In genomic region chr11:120326845-120327281, GRCh38 we compare ENCODE assay signal across 1 cellular context.
A peak's percentile ranks its signal among the peaks of the same experiment; 100 is the strongest.
TF ChIP-seq lines count a peak whose summit lies in the region.

No MANE protein-coding gene starts in this region.

TF ChIP-seq in GM12878, 131 proteins besides CTCF, POLR2A, EP300 and RAD21 (continues in another document):
- TF ChIP-seq E4F1 (IDR thresholded peaks at IDR 0.05; ENCODE audit: borderline replicate concordance, partially characterized antibody) = no peak
- no peak for TF ChIP-seq NFXL1 (IDR thresholded peaks at IDR 0.05; ENCODE audit: borderline replicate concordance)
- peak; percentile 96 for TF ChIP-seq RAD51 (IDR thresholded peaks at IDR 0.05)
- no peak for TF ChIP-seq IRF5 (IDR thresholded peaks at IDR 0.05; ENCODE audit: borderline replicate concordance)
- TF ChIP-seq RELB (IDR thresholded peaks at IDR 0.05; ENCODE audit: low read depth) = peak; percentile 46; the same call in 1 of the 2 replicates
- no peak for TF ChIP-seq ZBTB40 (IDR thresholded peaks at IDR 0.05; ENCODE audit: borderline replicate concordance)
- TF ChIP-seq CBX3 (IDR thresholded peaks at IDR 0.05; ENCODE audit: borderline replicate concordance, low read depth) = no peak
- TF ChIP-seq MEF2A (IDR thresholded peaks at IDR 0.05; ENCODE audit: insufficient read depth, low read depth, low read length) = 0 out of 2 replicates have a peak, but pooled peaks have one; percentile 15
- no peak for TF ChIP-seq SMAD5 (IDR thresholded peaks at IDR 0.05; ENCODE audit: low read depth)
- TF ChIP-seq, protein P1, sequence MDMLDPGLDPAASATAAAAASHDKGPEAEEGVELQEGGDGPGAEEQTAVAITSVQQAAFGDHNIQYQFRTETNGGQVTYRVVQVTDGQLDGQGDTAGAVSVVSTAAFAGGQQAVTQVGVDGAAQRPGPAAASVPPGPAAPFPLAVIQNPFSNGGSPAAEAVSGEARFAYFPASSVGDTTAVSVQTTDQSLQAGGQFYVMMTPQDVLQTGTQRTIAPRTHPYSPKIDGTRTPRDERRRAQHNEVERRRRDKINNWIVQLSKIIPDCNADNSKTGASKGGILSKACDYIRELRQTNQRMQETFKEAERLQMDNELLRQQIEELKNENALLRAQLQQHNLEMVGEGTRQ (IDR thresholded peaks at IDR 0.05; ENCODE audit: borderline replicate concordance, low read depth, low read length) = peak; percentile 46; the same call in 1 of the 2 replicates
- no peak for TF ChIP-seq RFX5 (IDR thresholded peaks at IDR 0.05; ENCODE audit: low read depth, low read length)
- no peak for TF ChIP-seq IRF3 (IDR thresholded peaks at IDR 0.05)
- TF ChIP-seq MEF2B (IDR thresholded peaks at IDR 0.05; ENCODE audit: partially characterized antibody, poor library complexity, severe bottlenecking) = peak; percentile 68
- TF ChIP-seq STAT3 (IDR thresholded peaks at IDR 0.05; ENCODE audit: low read depth, low read length) = no peak
- TF ChIP-seq FOS (IDR thresholded peaks at IDR 0.05; ENCODE audit: borderline replicate concordance, extremely low read depth, insufficient read length) = no peak
- peak; percentile 78 for TF ChIP-seq RUNX3 (IDR thresholded peaks at IDR 0.05; ENCODE audit: low read length)
- no peak for TF ChIP-seq DPF2 (IDR thresholded peaks at IDR 0.05)
- TF ChIP-seq TCF3 (IDR thresholded peaks at IDR 0.05; ENCODE audit: borderline replicate concordance, insufficient read depth, low read depth, low read length) = no peak
- no peak for TF ChIP-seq ZSCAN29 (IDR thresholded peaks at IDR 0.05)
- no peak for TF ChIP-seq SMARCA5 (IDR thresholded peaks at IDR 0.05)
- TF ChIP-seq, protein P2, sequence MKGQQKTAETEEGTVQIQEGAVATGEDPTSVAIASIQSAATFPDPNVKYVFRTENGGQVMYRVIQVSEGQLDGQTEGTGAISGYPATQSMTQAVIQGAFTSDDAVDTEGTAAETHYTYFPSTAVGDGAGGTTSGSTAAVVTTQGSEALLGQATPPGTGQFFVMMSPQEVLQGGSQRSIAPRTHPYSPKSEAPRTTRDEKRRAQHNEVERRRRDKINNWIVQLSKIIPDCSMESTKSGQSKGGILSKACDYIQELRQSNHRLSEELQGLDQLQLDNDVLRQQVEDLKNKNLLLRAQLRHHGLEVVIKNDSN (IDR thresholded peaks at IDR 0.05; ENCODE audit: borderline replicate concordance, extremely low read length, insufficient read depth, low read depth, low read length) = no peak
- TF ChIP-seq ZNF24 (IDR thresholded peaks at IDR 0.05) = no peak
- TF ChIP-seq MAX (IDR thresholded peaks at IDR 0.05; ENCODE audit: low read depth, low read length) = no peak
- TF ChIP-seq, protein P3, sequence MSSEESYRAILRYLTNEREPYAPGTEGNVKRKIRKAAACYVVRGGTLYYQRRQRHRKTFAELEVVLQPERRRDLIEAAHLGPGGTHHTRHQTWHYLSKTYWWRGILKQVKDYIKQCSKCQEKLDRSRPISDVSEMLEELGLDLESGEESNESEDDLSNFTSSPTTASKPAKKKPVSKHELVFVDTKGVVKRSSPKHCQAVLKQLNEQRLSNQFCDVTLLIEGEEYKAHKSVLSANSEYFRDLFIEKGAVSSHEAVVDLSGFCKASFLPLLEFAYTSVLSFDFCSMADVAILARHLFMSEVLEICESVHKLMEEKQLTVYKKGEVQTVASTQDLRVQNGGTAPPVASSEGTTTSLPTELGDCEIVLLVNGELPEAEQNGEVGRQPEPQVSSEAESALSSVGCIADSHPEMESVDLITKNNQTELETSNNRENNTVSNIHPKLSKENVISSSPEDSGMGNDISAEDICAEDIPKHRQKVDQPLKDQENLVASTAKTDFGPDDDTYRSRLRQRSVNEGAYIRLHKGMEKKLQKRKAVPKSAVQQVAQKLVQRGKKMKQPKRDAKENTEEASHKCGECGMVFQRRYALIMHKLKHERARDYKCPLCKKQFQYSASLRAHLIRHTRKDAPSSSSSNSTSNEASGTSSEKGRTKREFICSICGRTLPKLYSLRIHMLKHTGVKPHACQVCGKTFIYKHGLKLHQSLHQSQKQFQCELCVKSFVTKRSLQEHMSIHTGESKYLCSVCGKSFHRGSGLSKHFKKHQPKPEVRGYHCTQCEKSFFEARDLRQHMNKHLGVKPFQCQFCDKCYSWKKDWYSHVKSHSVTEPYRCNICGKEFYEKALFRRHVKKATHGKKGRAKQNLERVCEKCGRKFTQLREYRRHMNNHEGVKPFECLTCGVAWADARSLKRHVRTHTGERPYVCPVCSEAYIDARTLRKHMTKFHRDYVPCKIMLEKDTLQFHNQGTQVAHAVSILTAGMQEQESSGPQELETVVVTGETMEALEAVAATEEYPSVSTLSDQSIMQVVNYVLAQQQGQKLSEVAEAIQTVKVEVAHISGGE (CRISPR knock-in tag; IDR thresholded peaks at IDR 0.05) = no peak
- TF ChIP-seq SMAD1 (IDR thresholded peaks at IDR 0.05; ENCODE audit: low read depth, partially characterized antibody) = no peak
- no peak for TF ChIP-seq ZNF592 (IDR thresholded peaks at IDR 0.05)
- no peak for TF ChIP-seq JUNB (IDR thresholded peaks at IDR 0.05)
- TF ChIP-seq POU2F2 (IDR thresholded peaks at IDR 0.05; ENCODE audit: borderline replicate concordance, low read depth, low read length) = no peak
- TF ChIP-seq CREB1 (IDR thresholded peaks at IDR 0.05; ENCODE audit: low read depth) = no peak
- no peak for TF ChIP-seq FOXM1 (IDR thresholded peaks at IDR 0.05; ENCODE audit: low read depth, low read length)
- TF ChIP-seq TCF7 (IDR thresholded peaks at IDR 0.05; ENCODE audit: borderline replicate concordance) = 0 out of 2 replicates have a peak, but pooled peaks have one; percentile 52
- 0 out of 2 replicates have a peak, but pooled peaks have one; percentile 25 for TF ChIP-seq MXI1 (IDR thresholded peaks at IDR 0.05; ENCODE audit: low read depth, low read length)
- TF ChIP-seq EGR1 (IDR thresholded peaks at IDR 0.05; ENCODE audit: borderline replicate concordance in 1 of 2, low read depth in 2 of 2, low read length in 2 of 2) = no peak
- TF ChIP-seq NR2F1 (conservative IDR thresholded peaks at IDR 0.05) = peak; percentile 77
- TF ChIP-seq ZNF217 (IDR thresholded peaks at IDR 0.05) = no peak
- peak in 1 of 2 experiments; percentile 65; a peak in 2 of 4 replicates for TF ChIP-seq IKZF2 (IDR thresholded peaks at IDR 0.05)
- TF ChIP-seq RELA (IDR thresholded peaks at IDR 0.05; ENCODE audit: borderline replicate concordance, partially characterized antibody) = no peak
- no peak for TF ChIP-seq ZNF274 (IDR thresholded peaks at IDR 0.05; ENCODE audit: insufficient read depth, insufficient read length)
- TF ChIP-seq BACH1 (IDR thresholded peaks at IDR 0.05; ENCODE audit: borderline replicate concordance) = no peak
- TF ChIP-seq GABPA (IDR thresholded peaks at IDR 0.05; ENCODE audit: low read depth) = no peak
- TF ChIP-seq POLR2AphosphoS5 (IDR thresholded peaks at IDR 0.05; ENCODE audit: low read length) = no peak
